In genomic region chr2:112724611-112725525, GRCh38 we compare ENCODE assay signal across 1 cellular context.
TF ChIP-seq lines count a peak whose summit lies in the region.

No MANE protein-coding gene starts in this region.

TF ChIP-seq in HepG2, 621 proteins besides CTCF, POLR2A, EP300 and RAD21 (continued from another document):
- TF ChIP-seq, protein P1, sequence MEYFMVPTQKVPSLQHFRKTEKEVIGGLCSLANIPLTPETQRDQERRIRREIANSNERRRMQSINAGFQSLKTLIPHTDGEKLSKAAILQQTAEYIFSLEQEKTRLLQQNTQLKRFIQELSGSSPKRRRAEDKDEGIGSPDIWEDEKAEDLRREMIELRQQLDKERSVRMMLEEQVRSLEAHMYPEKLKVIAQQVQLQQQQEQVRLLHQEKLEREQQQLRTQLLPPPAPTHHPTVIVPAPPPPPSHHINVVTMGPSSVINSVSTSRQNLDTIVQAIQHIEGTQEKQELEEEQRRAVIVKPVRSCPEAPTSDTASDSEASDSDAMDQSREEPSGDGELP (IDR thresholded peaks at IDR 0.05; ENCODE audit: borderline replicate concordance, low read depth), result no peak
- TF ChIP-seq ETV5 (CRISPR knock-in tag; IDR thresholded peaks at IDR 0.05; ENCODE audit: borderline replicate concordance) (peak; percentile 37; the same call in 1 of the 2 replicates), CC2D1A (CRISPR knock-in tag; IDR thresholded peaks at IDR 0.05) (no peak), HNRNPL (IDR thresholded peaks at IDR 0.05; ENCODE audit: low read depth, low read length) (0 out of 2 replicates have a peak, but pooled peaks have one; percentile 50), ZNF775 (CRISPR knock-in tag; IDR thresholded peaks at IDR 0.05; ENCODE audit: borderline replicate concordance) (no peak), ZBTB20 (CRISPR knock-in tag; IDR thresholded peaks at IDR 0.05; ENCODE audit: borderline replicate concordance, low read depth) (no peak), RFX5 (IDR thresholded peaks at IDR 0.05; ENCODE audit: low read depth, low read length) (no peak), MTA1 (CRISPR knock-in tag; IDR thresholded peaks at IDR 0.05; ENCODE audit: borderline replicate concordance) (peak; percentile 49; the same call in 1 of the 2 replicates), ARHGAP35 (CRISPR knock-in tag; IDR thresholded peaks at IDR 0.05; ENCODE audit: borderline replicate concordance) (no peak), ZNF607 (CRISPR knock-in tag; IDR thresholded peaks at IDR 0.05; ENCODE audit: borderline replicate concordance) (no peak), KDM4B (CRISPR knock-in tag; IDR thresholded peaks at IDR 0.05) (0 out of 2 replicates have a peak, but pooled peaks have one; percentile 57), CENPX (CRISPR knock-in tag; IDR thresholded peaks at IDR 0.05) (no peak), NFIB (CRISPR knock-in tag; IDR thresholded peaks at IDR 0.05; ENCODE audit: borderline replicate concordance) (no peak), ZNF431 (CRISPR knock-in tag; IDR thresholded peaks at IDR 0.05; ENCODE audit: borderline replicate concordance, low read depth) (no peak), YEATS2 (CRISPR knock-in tag; IDR thresholded peaks at IDR 0.05; ENCODE audit: borderline replicate concordance) (0 out of 2 replicates have a peak, but pooled peaks have one; percentile 19), ZFP36L1 (CRISPR knock-in tag; IDR thresholded peaks at IDR 0.05) (no peak), SRSF9 (IDR thresholded peaks at IDR 0.05; ENCODE audit: borderline replicate concordance, insufficient read depth, low read depth, low read length, poor library complexity, severe bottlenecking) (no peak), JARID2 (CRISPR knock-in tag; IDR thresholded peaks at IDR 0.05; ENCODE audit: insufficient replicate concordance) (peak; percentile 83), MIER2 (CRISPR knock-in tag; IDR thresholded peaks at IDR 0.05) (no peak), NONO (IDR thresholded peaks at IDR 0.05) (no peak), NONO (CRISPR knock-in tag; conservative IDR thresholded peaks at IDR 0.05) (peak; percentile 45; the same call in 1 of the 2 replicates), AHR (CRISPR knock-in tag; IDR thresholded peaks at IDR 0.05) (no peak; the same call in 1 of the 2 replicates), RXRA (CRISPR knock-in tag; IDR thresholded peaks at IDR 0.05) (peak; percentile 59; the same call in 1 of the 2 replicates), ZNF7 (CRISPR knock-in tag; IDR thresholded peaks at IDR 0.05) (no peak), ZNF530 (CRISPR knock-in tag; IDR thresholded peaks at IDR 0.05; ENCODE audit: low read depth) (no peak), NFE2L1 (CRISPR knock-in tag; IDR thresholded peaks at IDR 0.05; ENCODE audit: borderline replicate concordance) (no peak), ZNF563 (CRISPR knock-in tag; IDR thresholded peaks at IDR 0.05) (0 out of 2 replicates have a peak, but pooled peaks have one; percentile 19), ZNF577 (CRISPR knock-in tag; IDR thresholded peaks at IDR 0.05; ENCODE audit: borderline replicate concordance, low read depth) (no peak), SAP130 (CRISPR knock-in tag; IDR thresholded peaks at IDR 0.05; ENCODE audit: low read depth) (peak; percentile 44; the same call in 1 of the 2 replicates), ZNF562 (CRISPR knock-in tag; IDR thresholded peaks at IDR 0.05; ENCODE audit: borderline replicate concordance) (no peak), HDAC6 (IDR thresholded peaks at IDR 0.05; ENCODE audit: low read depth, low read length) (no peak), MAFK (conservative IDR thresholded peaks at IDR 0.05 in 1 of 2, IDR thresholded peaks at IDR 0.05 in 1 of 2; ENCODE audit: low read length in 2 of 2) (no peak), ZNF619 (CRISPR knock-in tag; IDR thresholded peaks at IDR 0.05) (peak; percentile 24; the same call in 1 of the 2 replicates), ZNF788 (CRISPR knock-in tag; IDR thresholded peaks at IDR 0.05; ENCODE audit: borderline replicate concordance) (peak; percentile 79; the same call in 1 of the 2 replicates)
- TF ChIP-seq, protein P2, sequence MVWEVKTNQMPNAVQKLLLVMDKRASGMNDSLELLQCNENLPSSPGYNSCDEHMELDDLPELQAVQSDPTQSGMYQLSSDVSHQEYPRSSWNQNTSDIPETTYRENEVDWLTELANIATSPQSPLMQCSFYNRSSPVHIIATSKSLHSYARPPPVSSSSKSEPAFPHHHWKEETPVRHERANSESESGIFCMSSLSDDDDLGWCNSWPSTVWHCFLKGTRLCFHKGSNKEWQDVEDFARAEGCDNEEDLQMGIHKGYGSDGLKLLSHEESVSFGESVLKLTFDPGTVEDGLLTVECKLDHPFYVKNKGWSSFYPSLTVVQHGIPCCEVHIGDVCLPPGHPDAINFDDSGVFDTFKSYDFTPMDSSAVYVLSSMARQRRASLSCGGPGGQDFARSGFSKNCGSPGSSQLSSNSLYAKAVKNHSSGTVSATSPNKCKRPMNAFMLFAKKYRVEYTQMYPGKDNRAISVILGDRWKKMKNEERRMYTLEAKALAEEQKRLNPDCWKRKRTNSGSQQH (CRISPR knock-in tag; IDR thresholded peaks at IDR 0.05; ENCODE audit: low read depth), result no peak; the same call in 1 of the 2 replicates
- TF ChIP-seq, protein P3, sequence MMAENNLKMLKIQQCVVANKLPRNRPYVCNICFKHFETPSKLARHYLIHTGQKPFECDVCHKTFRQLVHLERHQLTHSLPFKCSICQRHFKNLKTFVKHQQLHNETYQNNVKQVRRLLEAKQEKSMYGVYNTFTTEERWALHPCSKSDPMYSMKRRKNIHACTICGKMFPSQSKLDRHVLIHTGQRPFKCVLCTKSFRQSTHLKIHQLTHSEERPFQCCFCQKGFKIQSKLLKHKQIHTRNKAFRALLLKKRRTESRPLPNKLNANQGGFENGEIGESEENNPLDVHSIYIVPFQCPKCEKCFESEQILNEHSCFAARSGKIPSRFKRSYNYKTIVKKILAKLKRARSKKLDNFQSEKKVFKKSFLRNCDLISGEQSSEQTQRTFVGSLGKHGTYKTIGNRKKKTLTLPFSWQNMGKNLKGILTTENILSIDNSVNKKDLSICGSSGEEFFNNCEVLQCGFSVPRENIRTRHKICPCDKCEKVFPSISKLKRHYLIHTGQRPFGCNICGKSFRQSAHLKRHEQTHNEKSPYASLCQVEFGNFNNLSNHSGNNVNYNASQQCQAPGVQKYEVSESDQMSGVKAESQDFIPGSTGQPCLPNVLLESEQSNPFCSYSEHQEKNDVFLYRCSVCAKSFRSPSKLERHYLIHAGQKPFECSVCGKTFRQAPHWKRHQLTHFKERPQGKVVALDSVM (CRISPR knock-in tag; IDR thresholded peaks at IDR 0.05), result peak; percentile 30; the same call in 1 of the 2 replicates
